ENCODE assay signal across 6 cellular contexts in genomic region chr10:67691861-67692260, GRCh38. TPM values are rescaled to one million over a fixed set of nuclear protein-coding genes. Genes with fewer than 3 reads are reported as not detected.
"Had no signal": no experiment of that assay in that cellular context is flagged by ENCODE, and none has a peak within 500 bp of the region (broad histone marks: within the 10 kb centered on the region; RNA-seq: fewer than 3 reads in every experiment).

No MANE protein-coding gene starts in this region.

RNA-seq across cellular contexts. Expression of gene CTNNA3, which starts 4.1 kb away (rescaled TPM):
- total RNA-seq: activated B cell treated with CpG ODN at 0.5 μM for 24 hours; activated CD4-positive, alpha-beta memory T cell treated with anti-CD3 and anti-CD28 coated beads for 36 hours; activated CD4-positive, alpha-beta T cell treated with anti-CD3 and anti-CD28 coated beads, Interleukin-2, amount 10 ng/mL, durations not matched to agents 24 days and 14 days; activated CD8-positive, alpha-beta memory T cell treated with anti-CD3 and anti-CD28 coated beads for 36 hours; activated CD8-positive, alpha-beta T cell treated with anti-CD3 and anti-CD28 coated beads for 36 hours; T-helper 1 cell treated with Interleukin-12 subunit alpha and Interleukin-12 subunit beta and Interleukin-4 antibody, amounts not matched to agents 30 ng/mL and 1 ng/mL, for 36 hours had no signal
